ENCODE assay signal across 9 cellular contexts in genomic region chr6:76861403-76861802, GRCh38.
DNase-seq lines count a peak whose midpoint lies in the region; ATAC-seq and TF ChIP-seq lines count a peak whose summit lies in the region.
"Had no signal": no experiment of that assay in that cellular context is flagged by ENCODE, and none has a peak within 500 bp of the region (broad histone marks: within the 10 kb centered on the region; RNA-seq: fewer than 3 reads in every experiment).

No MANE protein-coding gene starts in this region.

- no peaks in the 10 kb centered on the region for H3K4me1 ChIP-seq in CD8-positive, alpha-beta T cell (ENCODE audit: insufficient read depth, low read length)

- H3K9me3 Mint-ChIP-seq in brain (no peaks in the 10 kb centered on the region), CD14-positive monocyte (peaks cover 0 to under 1% (median 0%) of the 10 kb centered on the region in 7 donors)
- no peaks in the 10 kb centered on the region for H3K9me3 Mint-ChIP-seq in activated naive CD4-positive, alpha-beta T cell treated with anti-CD3 and anti-CD28 coated beads, Interleukin-2, amount 10 ng/mL, durations not matched to agents 7 days and 5 days
- H3K9me3 Mint-ChIP-seq in CD8-positive, alpha-beta T cell, result peaks cover 2% of the 10 kb centered on the region

- intact Hi-C loops in CD14-positive monocyte (cut with micrococcal nuclease), result no loop called here
- intact Hi-C loops in CD8-positive, alpha-beta T cell (cut with DNase I, micrococcal nuclease), result no loop called here

- H3K27me3 Mint-ChIP-seq in brain (peaks cover 3% of the 10 kb centered on the region), CD14-positive monocyte (ENCODE audit: low read depth in 3 of 3) (peaks cover 0 to 3% (median 0%) of the 10 kb centered on the region in 3 donors)
- H3K27me3 Mint-ChIP-seq in activated naive CD4-positive, alpha-beta T cell treated with anti-CD3 and anti-CD28 coated beads, Interleukin-2, amount 10 ng/mL, durations not matched to agents 7 days and 5 days, result no peaks in the 10 kb centered on the region
- no peaks in the 10 kb centered on the region for H3K27me3 Mint-ChIP-seq in CD8-positive, alpha-beta T cell (ENCODE audit: low read depth)
- H3K27me3 Mint-ChIP-seq: activated naive CD8-positive, alpha-beta T cell had no signal

- no peaks in the 10 kb centered on the region for H3K27me3 ChIP-seq in CD8-positive, alpha-beta T cell (ENCODE audit: insufficient read depth, low read length)

- H3K27ac ChIP-seq in CD8-positive, alpha-beta T cell (ENCODE audit: low read depth, low read length), result no peak overlapping the region

- CTCF ChIA-PET in activated naive CD4-positive, alpha-beta T cell treated with anti-CD3 and anti-CD28 coated beads, Interleukin-2, amount 10 ng/mL, durations not matched to agents 7 days and 5 days (lab: Charles Lee), result interaction anchor here (1.9 kb wide), 1 partner anchor 926 kb away, joined by 5 read pairs; no protein-coding TSS in a partner anchor
- CTCF ChIA-PET in CD8-positive, alpha-beta T cell (lab: Charles Lee), result no interaction called here

- POLR2A ChIA-PET in CD8-positive, alpha-beta T cell (lab: Charles Lee), result no interaction called here

- no peak overlapping the region for H3K27ac Mint-ChIP-seq in brain
- no peak overlapping the region for H3K27ac Mint-ChIP-seq in activated naive CD4-positive, alpha-beta T cell treated with anti-CD3 and anti-CD28 coated beads, Interleukin-2, amount 10 ng/mL, durations not matched to agents 7 days and 5 days
- no peak overlapping the region for H3K27ac Mint-ChIP-seq in CD14-positive monocyte
- no peak overlapping the region for H3K27ac Mint-ChIP-seq in CD8-positive, alpha-beta T cell
- H3K27ac Mint-ChIP-seq: activated naive CD8-positive, alpha-beta T cell had no signal

- DNase-seq in AG10803 (ENCODE audit: low read depth) (no peak), renal cortical epithelial cell (ENCODE audit: low read depth) (peak; percentile 2), CD14-positive monocyte (ENCODE audit: low spot score) (no peak)
- no peak for DNase-seq in activated naive CD4-positive, alpha-beta T cell treated with anti-CD3 and anti-CD28 coated beads, Interleukin-2, amount 10 ng/mL, durations not matched to agents 7 days and 5 days
- DNase-seq in CD8-positive, alpha-beta T cell, result no peak

- H3K4me3 Mint-ChIP-seq in brain, result no peak overlapping the region
- no peak overlapping the region for H3K4me3 Mint-ChIP-seq in activated naive CD4-positive, alpha-beta T cell treated with anti-CD3 and anti-CD28 coated beads, Interleukin-2, amount 10 ng/mL, durations not matched to agents 7 days and 5 days
- H3K4me3 Mint-ChIP-seq in CD14-positive monocyte, result no peak overlapping the region
- H3K4me3 Mint-ChIP-seq in CD8-positive, alpha-beta T cell, result no peak overlapping the region
- H3K4me3 Mint-ChIP-seq: activated naive CD8-positive, alpha-beta T cell had no signal

- no peaks in the 10 kb centered on the region for H3K9me3 ChIP-seq in CD8-positive, alpha-beta T cell (ENCODE audit: low read length)

- no peak overlapping the region for H3K4me3 ChIP-seq in AG10803 (ENCODE audit: low read length)
- no peak overlapping the region for H3K4me3 ChIP-seq in CD8-positive, alpha-beta T cell (ENCODE audit: low read depth, low read length)

- TF ChIP-seq CTCF in AG10803 (conservative IDR thresholded peaks at IDR 0.05; ENCODE audit: low read length), result peak; percentile 23; the same call in 1 of the 2 replicates
- peak; percentile 31 to 57 for TF ChIP-seq CTCF in brain (conservative IDR thresholded peaks at IDR 0.05)
- no peak for TF ChIP-seq CTCF in CD14-positive monocyte (IDR thresholded peaks at IDR 0.05)
- no peak for TF ChIP-seq CTCF in CD8-positive, alpha-beta T cell (IDR thresholded peaks at IDR 0.05)

- ATAC-seq in GM18867 (IDR thresholded peaks at IDR 0.05; ENCODE audit: unreplicated experiment) (peak; percentile 99), HG03378 (IDR thresholded peaks at IDR 0.05; ENCODE audit: unreplicated experiment) (peak; percentile 81)
- ATAC-seq in CD8-positive, alpha-beta T cell, result no peak

- H3K4me1 Mint-ChIP-seq in brain (no peaks in the 10 kb centered on the region), CD14-positive monocyte (no peaks in the 10 kb centered on the region)
- H3K4me1 Mint-ChIP-seq in activated naive CD4-positive, alpha-beta T cell treated with anti-CD3 and anti-CD28 coated beads, Interleukin-2, amount 10 ng/mL, durations not matched to agents 7 days and 5 days, result no peaks in the 10 kb centered on the region
- no peaks in the 10 kb centered on the region for H3K4me1 Mint-ChIP-seq in CD8-positive, alpha-beta T cell (ENCODE audit: low read depth)

- no peaks in the 10 kb centered on the region for H3K36me3 ChIP-seq in CD8-positive, alpha-beta T cell (ENCODE audit: insufficient read depth, low read length)

- H3K36me3 Mint-ChIP-seq in brain (no peaks in the 10 kb centered on the region), CD14-positive monocyte (no peaks in the 10 kb centered on the region)
- H3K36me3 Mint-ChIP-seq in activated naive CD4-positive, alpha-beta T cell treated with anti-CD3 and anti-CD28 coated beads, Interleukin-2, amount 10 ng/mL, durations not matched to agents 7 days and 5 days, result no peaks in the 10 kb centered on the region
- no peaks in the 10 kb centered on the region for H3K36me3 Mint-ChIP-seq in CD8-positive, alpha-beta T cell
- H3K36me3 Mint-ChIP-seq: activated naive CD8-positive, alpha-beta T cell had no signal

Comparison
In these comparisons a context has a peak if more than half of its experiments do, and no peak if none do; other contexts are left out.
1. CTCF ChIP-seq: peak in AG10803 (single experiment) and brain (2 of 2); none in CD14-positive monocyte (single experiment) and CD8-positive, alpha-beta T cell (single experiment).